Comparison of ENCODE assay signal across 8 cellular contexts in genomic region chr1:58699011-58699762, GRCh38. TPM values are rescaled to one million over a fixed set of nuclear protein-coding genes. Genes with fewer than 3 reads are reported as not detected.
DNase-seq lines count a peak whose midpoint lies in the region; ATAC-seq and TF ChIP-seq lines count a peak whose summit lies in the region.

No MANE protein-coding gene starts in this region.

- peaks cover 19% of the 10 kb centered on the region for H3K4me1 Mint-ChIP-seq in osteocyte (ENCODE audit: unreplicated experiment)

- peak overlapping the region; percentile 72 for H3K4me2 ChIP-seq in SU-DHL-6 (ENCODE audit: low read depth, low read length, poor library complexity, severe bottlenecking)

- H3K27ac Mint-ChIP-seq in osteocyte (ENCODE audit: unreplicated experiment), result peak overlapping the region; percentile 98

- peak overlapping the region; percentile 38 for H3K27ac ChIP-seq in SU-DHL-6 (ENCODE audit: low read depth, low read length)

- H3K9me3 Mint-ChIP-seq in osteocyte (ENCODE audit: unreplicated experiment), result no peaks in the 10 kb centered on the region

- peaks cover 5% of the 10 kb centered on the region for H3K36me3 Mint-ChIP-seq in osteocyte (ENCODE audit: unreplicated experiment)

- H3K4me3 Mint-ChIP-seq in osteocyte (ENCODE audit: unreplicated experiment), result peak overlapping the region; percentile 100

- no peaks in the 10 kb centered on the region for H3F3A ChIP-seq in SU-DHL-6 (ENCODE audit: insufficient read depth)

- H4K20me1 ChIP-seq in SU-DHL-6 (ENCODE audit: low read depth, low read length), result 0 out of 2 replicates have a peak, but pooled peaks cover 7% of the 10 kb centered on the region

- H3K27me3 Mint-ChIP-seq in osteocyte (ENCODE audit: unreplicated experiment), result no peaks in the 10 kb centered on the region

- peaks cover 46% of the 10 kb centered on the region for H3K79me2 ChIP-seq in SU-DHL-6 (ENCODE audit: insufficient read depth, low read length)

- H3K9ac ChIP-seq in SU-DHL-6 (ENCODE audit: low read length), result peak overlapping the region; percentile 97

- H3K9me3 ChIP-seq in SU-DHL-6 (ENCODE audit: insufficient read depth, low read length), result no peaks in the 10 kb centered on the region

- H3K27me3 ChIP-seq in SU-DHL-6 (ENCODE audit: low read length), result no peaks in the 10 kb centered on the region

- peak; percentile 18 for DNase-seq in NOMO-1 treated with DMSO at 0.1 percent for 48 hours (lab: John Stamatoyannopoulos, UW; ENCODE audit: unreplicated experiment)
- DNase-seq in NOMO-1 treated with dmso at 0.1 percent for 144 hours (lab: John Stamatoyannopoulos, UW; ENCODE audit: unreplicated experiment), result no peak
- DNase-seq in fibroblast of the aortic adventitia (ENCODE audit: low read depth), result peak; percentile 22
- no peak for DNase-seq in osteocyte (ENCODE audit: extremely low spot score, unreplicated experiment)
- no peak for DNase-seq in MV-4-11 (lab: John Stamatoyannopoulos, UW)
- no peak for DNase-seq in retina

- H2AFZ ChIP-seq in SU-DHL-6 (ENCODE audit: low read depth, low read length, severe bottlenecking), result peak overlapping the region; percentile 92

- peaks cover 3% of the 10 kb centered on the region; the same call in 1 of the 2 replicates for H3K36me3 ChIP-seq in SU-DHL-6 (ENCODE audit: low read length)

- TF ChIP-seq CTCF in SU-DHL-6 (IDR thresholded peaks at IDR 0.05; ENCODE audit: insufficient read depth, low read length, poor library complexity, severe bottlenecking), result no peak
- TF ChIP-seq CTCF in fibroblast of the aortic adventitia (IDR thresholded peaks at IDR 0.05; ENCODE audit: insufficient read depth, low read length), result no peak
- no peak for TF ChIP-seq CTCF in osteocyte (IDR thresholded peaks at IDR 0.05)

- ATAC-seq in HG02852 (IDR thresholded peaks at IDR 0.05; ENCODE audit: unreplicated experiment), result peak; percentile 13

- no peaks in the 10 kb centered on the region for H3K9me2 ChIP-seq in SU-DHL-6 (replicated peaks; ENCODE audit: insufficient read depth, low read length)

- peak overlapping the region; percentile 99 for H3K4me3 ChIP-seq in SU-DHL-6 (ENCODE audit: insufficient read depth, low read length, poor library complexity, severe bottlenecking)
- H3K4me3 ChIP-seq in fibroblast of the aortic adventitia (ENCODE audit: low read depth, low read length), result peak overlapping the region; percentile 91

RNA-seq across cellular contexts. Expression of gene MYSM1, which starts 0.7 kb away (rescaled TPM):
- total RNA-seq in fibroblast of the aortic adventitia (ENCODE audit: low replicate concordance), result 27.6 and 28.0 TPM in 2 replicates
- total RNA-seq in osteocyte, result 38.6 and 39.5 TPM in 2 replicates

Comparison
In these comparisons a context has a peak if more than half of its experiments do, and no peak if none do; other contexts are left out.
1. DNase-seq: peak in NOMO-1 treated with DMSO at 0.1 percent for 48 hours (single experiment) and fibroblast of the aortic adventitia (single experiment); none in NOMO-1 treated with dmso at 0.1 percent for 144 hours (single experiment), osteocyte (single experiment), MV-4-11 (single experiment) and retina (single experiment).